1 cellular context compared by ENCODE assay signal in the genomic region with DNA sequence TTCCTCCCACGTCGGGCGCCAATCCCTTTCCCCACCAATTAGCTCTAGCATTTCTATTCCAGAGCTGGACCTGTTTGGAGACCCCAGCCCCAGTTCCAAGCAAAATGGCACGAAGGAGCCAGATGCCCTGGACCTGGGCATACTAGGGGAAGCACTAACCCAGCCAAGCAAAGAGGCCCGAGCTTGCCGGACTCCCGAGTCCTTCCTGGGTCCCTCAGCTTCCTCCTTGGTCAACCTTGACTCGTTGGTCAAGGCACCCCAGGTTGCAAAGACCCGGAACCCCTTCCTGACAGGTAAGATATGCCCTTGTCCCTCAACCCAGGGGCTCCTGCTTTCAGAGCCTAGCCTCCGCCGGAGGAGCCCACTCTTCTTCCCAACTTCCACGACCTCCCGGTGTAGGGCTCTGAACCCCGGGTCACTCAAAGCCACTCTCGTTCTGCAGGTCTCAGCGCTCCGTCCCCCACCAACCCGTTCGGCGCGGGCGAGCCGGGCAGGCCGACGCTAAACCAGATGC.
TF ChIP-seq lines count a peak whose summit lies in the region.

No MANE protein-coding gene starts in this region.

TF ChIP-seq in A549, 52 proteins besides CTCF, POLR2A, EP300 and RAD21 (continued from another document):
- TF ChIP-seq, protein P1, sequence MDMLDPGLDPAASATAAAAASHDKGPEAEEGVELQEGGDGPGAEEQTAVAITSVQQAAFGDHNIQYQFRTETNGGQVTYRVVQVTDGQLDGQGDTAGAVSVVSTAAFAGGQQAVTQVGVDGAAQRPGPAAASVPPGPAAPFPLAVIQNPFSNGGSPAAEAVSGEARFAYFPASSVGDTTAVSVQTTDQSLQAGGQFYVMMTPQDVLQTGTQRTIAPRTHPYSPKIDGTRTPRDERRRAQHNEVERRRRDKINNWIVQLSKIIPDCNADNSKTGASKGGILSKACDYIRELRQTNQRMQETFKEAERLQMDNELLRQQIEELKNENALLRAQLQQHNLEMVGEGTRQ (IDR thresholded peaks at IDR 0.05), result no peak
- TF ChIP-seq KDM5A (IDR thresholded peaks at IDR 0.05) (no peak), BHLHE40 (IDR thresholded peaks at IDR 0.05; ENCODE audit: low read depth, low read length) (no peak), ESRRA (IDR thresholded peaks at IDR 0.05; ENCODE audit: borderline replicate concordance, low read length) (no peak)
TF ChIP-seq in A549: peak in this region for 0.
